27 cellular contexts compared by ENCODE assay signal in genomic region chr1:71809085-71809484, GRCh38.
"Had no signal": no experiment of that assay in that cellular context is flagged by ENCODE, and none has a peak within 500 bp of the region (broad histone marks: within the 10 kb centered on the region; RNA-seq: fewer than 3 reads in every experiment).

No MANE protein-coding gene starts in this region.

- H3K4me1 Mint-ChIP-seq: activated B cell treated with CpG ODN at 0.5 μM for 24 hours; activated naive CD4-positive, alpha-beta T cell treated with anti-CD3 and anti-CD28 coated beads, Interleukin-2, amount 50 U/mL, for 24 hours; activated naive CD8-positive, alpha-beta T cell treated with anti-CD3 and anti-CD28 coated beads, Interleukin-2, amount 50 U/mL, for 24 hours; activated T-helper 17 cell treated with anti-CD3 and anti-CD28 coated beads, Interleukin-2, amount 50 U/mL, for 72 hours; endodermal cell; immature natural killer cell; natural killer cell; neural progenitor cell; stimulated activated naive B cell treated with anti-CD40 and anti-IgM and Interleukin-4, amounts not matched to agents 10 μg/mL and 1 μg/mL and 100 μg/mL, for 72 hours had no signal

- H3K36me3 ChIP-seq: left lung, stomach, tibial artery, upper lobe of right lung had no signal

- H3K27me3 ChIP-seq: left lung, neural progenitor cell, stomach, tibial artery, upper lobe of right lung had no signal

- H3K27me3 Mint-ChIP-seq: activated B cell treated with CpG ODN at 0.5 μM for 24 hours; activated CD8-positive, alpha-beta T cell treated with anti-CD3 and anti-CD28 coated beads for 36 hours; activated naive CD4-positive, alpha-beta T cell treated with anti-CD3 and anti-CD28 coated beads, Interleukin-2, amount 50 U/mL, for 24 hours; activated naive CD8-positive, alpha-beta T cell treated with anti-CD3 and anti-CD28 coated beads, Interleukin-2, amount 50 U/mL, for 24 hours; activated T-helper 17 cell treated with anti-CD3 and anti-CD28 coated beads, Interleukin-2, amount 50 U/mL, for 72 hours; stimulated activated naive B cell treated with anti-CD40 and anti-IgM and Interleukin-4, amounts not matched to agents 10 μg/mL and 1 μg/mL and 100 μg/mL, for 72 hours had no signal

- H3K4me1 ChIP-seq: left lung, neural progenitor cell, stomach, tibial artery, upper lobe of right lung had no signal

- H3K9me3 Mint-ChIP-seq: activated B cell treated with CpG ODN at 0.5 μM for 24 hours; activated CD8-positive, alpha-beta T cell treated with anti-CD3 and anti-CD28 coated beads for 36 hours; activated naive CD8-positive, alpha-beta T cell treated with anti-CD3 and anti-CD28 coated beads, Interleukin-2, amount 50 U/mL, for 24 hours; activated T-cell treated with anti-CD3 and anti-CD28 coated beads, Interleukin-2, amount 50 U/mL, for 4 hours; activated T-helper 17 cell treated with anti-CD3 and anti-CD28 coated beads, Interleukin-2, amount 50 U/mL, for 72 hours; stimulated activated naive B cell treated with anti-CD40 and anti-IgM and Interleukin-4, amounts not matched to agents 10 μg/mL and 1 μg/mL and 100 μg/mL, for 72 hours had no signal

- H3K4me3 ChIP-seq: left lung, lung, neural progenitor cell, stomach, tibial artery, upper lobe of right lung had no signal

- H3K36me3 Mint-ChIP-seq: activated naive CD4-positive, alpha-beta T cell treated with anti-CD3 and anti-CD28 coated beads, Interleukin-2, amount 50 U/mL, for 24 hours; immature natural killer cell; natural killer cell; stimulated activated naive B cell treated with anti-CD40 and anti-IgM and Interleukin-4, amounts not matched to agents 10 μg/mL and 1 μg/mL and 100 μg/mL, for 72 hours had no signal

- DNase-seq: activated B cell treated with CpG ODN at 0.5 μM for 24 hours; activated CD4-positive, alpha-beta T cell treated with anti-CD3 and anti-CD28 coated beads, Interleukin-2, amount 50 U/mL, for 1 hour; activated CD8-positive, alpha-beta T cell treated with anti-CD3 and anti-CD28 coated beads for 36 hours; activated gamma-delta T cell treated with Interleukin-2 at 50 U/mL for 16 hours; activated naive CD8-positive, alpha-beta T cell treated with anti-CD3 and anti-CD28 coated beads, Interleukin-2, amount 50 U/mL, for 24 hours; activated T-cell treated with anti-CD3 and anti-CD28 coated beads, Interleukin-2, amount 50 U/mL, for 4 hours; amygdala; caudate nucleus; endodermal cell; foreskin fibroblast; hippocampal formation; immature natural killer cell; left lung; mesendoderm; natural killer cell; right cardiac atrium; stimulated activated CD4-positive, alpha-beta T cell treated with anti-CD3 and anti-CD28 coated beads, Interleukin-15, amount 100 ng/mL, for 24 hours; stimulated activated CD4-positive, alpha-beta T cell treated with anti-CD3 and anti-CD28 coated beads, Interleukin-2, amount 100 ng/mL, for 24 hours; stimulated activated naive B cell treated with anti-CD40 and anti-IgM and Interleukin-4, amounts not matched to agents 10 μg/mL and 1 μg/mL and 100 μg/mL, for 72 hours; stomach; tibial artery; upper lobe of right lung had no signal

- H3K4me3 Mint-ChIP-seq: activated B cell treated with CpG ODN at 0.5 μM for 24 hours; activated CD8-positive, alpha-beta T cell treated with anti-CD3 and anti-CD28 coated beads for 36 hours; activated naive CD4-positive, alpha-beta T cell treated with anti-CD3 and anti-CD28 coated beads, Interleukin-2, amount 50 U/mL, for 24 hours; activated naive CD8-positive, alpha-beta T cell treated with anti-CD3 and anti-CD28 coated beads, Interleukin-2, amount 50 U/mL, for 24 hours; activated T-cell treated with anti-CD3 and anti-CD28 coated beads, Interleukin-2, amount 50 U/mL, for 4 hours; activated T-helper 17 cell treated with anti-CD3 and anti-CD28 coated beads, Interleukin-2, amount 50 U/mL, for 72 hours; endodermal cell; immature natural killer cell; natural killer cell; neural progenitor cell; stimulated activated naive B cell treated with anti-CD40 and anti-IgM and Interleukin-4, amounts not matched to agents 10 μg/mL and 1 μg/mL and 100 μg/mL, for 72 hours had no signal

- H3K9me3 ChIP-seq: left lung, stomach, tibial artery, upper lobe of right lung had no signal

- H3K27ac Mint-ChIP-seq: activated B cell treated with CpG ODN at 0.5 μM for 24 hours; activated CD8-positive, alpha-beta T cell treated with anti-CD3 and anti-CD28 coated beads for 36 hours; activated naive CD4-positive, alpha-beta T cell treated with anti-CD3 and anti-CD28 coated beads, Interleukin-2, amount 50 U/mL, for 24 hours; activated naive CD8-positive, alpha-beta T cell treated with anti-CD3 and anti-CD28 coated beads, Interleukin-2, amount 50 U/mL, for 24 hours; activated T-helper 17 cell treated with anti-CD3 and anti-CD28 coated beads, Interleukin-2, amount 50 U/mL, for 72 hours; endodermal cell; immature natural killer cell; natural killer cell; neural progenitor cell; stimulated activated naive B cell treated with anti-CD40 and anti-IgM and Interleukin-4, amounts not matched to agents 10 μg/mL and 1 μg/mL and 100 μg/mL, for 72 hours had no signal

- ATAC-seq: activated CD8-positive, alpha-beta T cell treated with anti-CD3 and anti-CD28 coated beads for 36 hours; activated naive CD8-positive, alpha-beta T cell treated with anti-CD3 and anti-CD28 coated beads, Interleukin-2, amount 50 U/mL, for 24 hours; activated T-cell treated with anti-CD3 and anti-CD28 coated beads, Interleukin-2, amount 50 U/mL, for 4 hours; activated T-helper 17 cell treated with anti-CD3 and anti-CD28 coated beads, Interleukin-2, amount 50 U/mL, for 72 hours; esophagus mucosa; left lung; natural killer cell; right cardiac atrium; stimulated activated naive B cell treated with anti-CD40 and anti-IgM and Interleukin-4, amounts not matched to agents 10 μg/mL and 1 μg/mL and 100 μg/mL, for 72 hours; upper lobe of right lung had no signal
